Comparison of ENCODE assay signal across 8 cellular contexts in the genomic region with DNA sequence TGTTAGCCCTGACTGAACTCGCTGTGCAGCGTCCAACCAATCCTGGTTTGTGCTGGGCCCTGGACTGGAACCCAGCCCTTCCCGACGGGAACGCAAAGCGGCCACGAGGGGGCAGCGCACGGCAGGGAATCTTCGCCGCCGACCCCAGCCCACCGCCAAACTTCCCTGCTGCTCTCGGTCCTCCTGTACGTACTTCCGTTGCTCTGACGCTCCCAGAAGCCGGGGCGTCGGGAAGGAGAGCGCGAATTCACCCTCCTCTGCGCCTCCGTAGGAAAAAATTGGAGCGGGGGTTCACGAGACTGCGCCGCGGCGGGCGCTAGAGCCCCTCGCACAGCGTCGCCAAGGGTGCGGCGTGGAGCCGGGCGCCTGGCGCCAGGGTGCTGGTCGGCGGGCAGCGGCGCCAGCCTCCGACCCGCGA.
DNase-seq lines count a peak whose midpoint lies in the region; ATAC-seq and TF ChIP-seq lines count a peak whose summit lies in the region.

No MANE protein-coding gene starts in this region.

- ATAC-seq in GM18520 (IDR thresholded peaks at IDR 0.05; ENCODE audit: unreplicated experiment): no peak

- H3K4me1 ChIP-seq in HUES6 (ENCODE audit: control insufficient read depth, insufficient read depth, low read length) (peaks cover 16% of the 10 kb centered on the region; the same call in 1 of the 2 replicates), muscle layer of duodenum (ENCODE audit: control insufficient read depth in 1 of 2, insufficient read depth in 2 of 2, low read length in 2 of 2) (peaks cover 3 to 9% of the 10 kb centered on the region in 2 donors)

- no peak for DNase-seq in GM12864 (ENCODE audit: low read depth)
- DNase-seq in OCI-M2 (lab: John Stamatoyannopoulos, UW; ENCODE audit: unreplicated experiment): peak; percentile 2
- DNase-seq in activated T-helper 1 cell treated with Interleukin-2 at 50 U/mL for 16 hours (ENCODE audit: low read depth): peak; percentile 35
- DNase-seq in fibroblast of gingiva (ENCODE audit: low read depth): peak; percentile 85
- DNase-seq in stimulated activated CD8-positive, alpha-beta memory T cell treated with anti-CD3 and anti-CD28 coated beads, Interleukin-4, amount 100 ng/mL, for 48 hours: peak; percentile 80

- H3K9ac ChIP-seq in HUES6 (ENCODE audit: low read length): no peak overlapping the region

- H3K36me3 ChIP-seq in HUES6 (ENCODE audit: control insufficient read depth, insufficient read depth, low read length) (no peaks in the 10 kb centered on the region), muscle layer of duodenum (ENCODE audit: control insufficient read depth in 1 of 2, insufficient read depth in 2 of 2, low read length in 2 of 2) (no peaks in the 10 kb centered on the region)

- TF ChIP-seq CTCF in GM12864 (IDR thresholded peaks at IDR 0.05; ENCODE audit: low read depth, low read length, missing control alignments): peak; percentile 75

- H3K9me3 ChIP-seq in HUES6 (ENCODE audit: control insufficient read depth, insufficient read depth, low read depth, low read length) (no peaks in the 10 kb centered on the region), muscle layer of duodenum (ENCODE audit: control insufficient read depth in 1 of 2, low read length in 2 of 2) (no peaks in the 10 kb centered on the region)

- H3K27ac ChIP-seq in HUES6 (ENCODE audit: low read depth, low read length) (no peak overlapping the region), muscle layer of duodenum (ENCODE audit: low read length) (peak overlapping the region; percentile 31)

- H3K4me3 ChIP-seq in GM12864 (ENCODE audit: low read depth, low read length): peak overlapping the region; percentile 19; the same call in 1 of the 2 replicates
- peak overlapping the region; percentile 75 for H3K4me3 ChIP-seq in HUES6 (ENCODE audit: low read depth, low read length)
- H3K4me3 ChIP-seq in muscle layer of duodenum (ENCODE audit: low read depth in 1 of 2, low read length in 2 of 2): peak overlapping the region; percentile 68 to 89

- peaks cover 55% of the 10 kb centered on the region for H3K27me3 ChIP-seq in HUES6 (ENCODE audit: control insufficient read depth, insufficient read depth, low read length)
- peaks cover 3% of the 10 kb centered on the region for H3K27me3 ChIP-seq in muscle layer of duodenum (ENCODE audit: low read depth, low read length)

Comparison
In these comparisons a context has a peak if more than half of its experiments do, and no peak if none do; other contexts are left out.
1. H3K4me3 ChIP-seq: peak in every context shown above with its lines; median percentile 78 in muscle layer of duodenum; 75 in HUES6; 19 in GM12864.